In the genomic region with DNA sequence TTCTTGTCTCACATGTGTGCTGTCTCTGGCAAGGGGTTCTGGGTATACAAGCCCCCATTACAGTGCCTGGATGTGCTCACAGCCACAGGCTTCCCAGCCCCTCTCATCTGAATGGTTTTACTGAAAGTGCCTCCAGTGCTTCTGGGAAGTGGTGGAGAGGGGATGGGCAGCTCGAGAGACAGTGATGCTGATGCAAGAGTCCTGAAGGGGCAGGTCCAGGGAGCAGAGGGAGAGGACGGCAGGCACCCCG, we compare ENCODE assay signal across 23 cellular contexts.
DNase-seq lines count a peak whose midpoint lies in the region; ATAC-seq and TF ChIP-seq lines count a peak whose summit lies in the region.
"Had no signal": no experiment of that assay in that cellular context is flagged by ENCODE, and none has a peak within 500 bp of the region (broad histone marks: within the 10 kb centered on the region; RNA-seq: fewer than 3 reads in every experiment).

No MANE protein-coding gene starts in this region.

- no peak overlapping the region for H3K4me3 ChIP-seq in left ventricle myocardium inferior
- H3K4me3 ChIP-seq: dorsolateral prefrontal cortex, heart right ventricle, skin epidermis had no signal

- DNase-seq in Right ventricle myocardium superior (peak; percentile 34), left ventricle myocardium inferior (no peak), RKO (ENCODE audit: low spot score) (peak; percentile 22), erythroblast (lab: John Stamatoyannopoulos, UW) (peak; percentile 21 to 43), type B pancreatic cell (ENCODE audit: extremely low spot score, unreplicated experiment) (peak; percentile 40), DMS 273 treated with DMSO at 0.1 percent for 48 hours (lab: John Stamatoyannopoulos, UW) (no peak), NCI-H524 treated with DMSO at 0.1 percent for 48 hours (lab: John Stamatoyannopoulos, UW) (no peak)
- DNase-seq: amygdala; KBM-7; midbrain; NCI-H1436 treated with DMSO at 0.1 percent for 48 hours; NCI-H526; stimulated activated CD4-positive, alpha-beta T cell treated with anti-CD3 and anti-CD28 coated beads, Interleukin-2, amount 100 ng/mL, for 24 hours; stimulated activated naive B cell treated with anti-CD40 and anti-IgM and Interleukin-4, amounts not matched to agents 10 μg/mL and 1 μg/mL and 100 μg/mL, for 72 hours; T-helper 9 cell had no signal

- H3K27me3 Mint-ChIP-seq in type B pancreatic cell: no peaks in the 10 kb centered on the region
- H3K27me3 Mint-ChIP-seq: stimulated activated naive B cell treated with anti-CD40 and anti-IgM and Interleukin-4, amounts not matched to agents 10 μg/mL and 1 μg/mL and 100 μg/mL, for 72 hours had no signal

- peaks cover 9% of the 10 kb centered on the region for H3K4me1 ChIP-seq in left ventricle myocardium inferior

- ATAC-seq in Right ventricle myocardium superior (ENCODE audit: poor library complexity) (no peak), GM21737 (IDR thresholded peaks at IDR 0.05; ENCODE audit: unreplicated experiment) (no peak)
- ATAC-seq: activated CD4-positive, CD25-positive, alpha-beta regulatory T cell treated with anti-CD3 and anti-CD28 coated beads, Interleukin-2, amount 50 U/mL, for 24 hours; heart right ventricle; left colon had no signal

- no peak for TF ChIP-seq CTCF in left ventricle myocardium inferior (IDR thresholded peaks at IDR 0.05; ENCODE audit: borderline replicate concordance)
- TF ChIP-seq CTCF in type B pancreatic cell (conservative IDR thresholded peaks at IDR 0.05): no peak

- H3K27me3 ChIP-seq in left ventricle myocardium inferior (ENCODE audit: low read depth): no peaks in the 10 kb centered on the region
- H3K27me3 ChIP-seq: dorsolateral prefrontal cortex, heart right ventricle had no signal

- intact Hi-C loops in Right ventricle myocardium superior (cut with DNase I) (no loop called here), left ventricle myocardium inferior (cut with micrococcal nuclease) (no loop called here)

- no peak for TF ChIP-seq POLR2A in erythroblast (IDR thresholded peaks at IDR 0.05; ENCODE audit: low read length)

- H3K4me1 Mint-ChIP-seq in type B pancreatic cell (ENCODE audit: unreplicated experiment): no peaks in the 10 kb centered on the region

- H3K36me3 ChIP-seq in left ventricle myocardium inferior: peaks cover 44% of the 10 kb centered on the region

- no peak overlapping the region for H3K27ac ChIP-seq in left ventricle myocardium inferior (replicated peaks)
- H3K27ac ChIP-seq: heart right ventricle, RWPE1 had no signal

- H3K27ac Mint-ChIP-seq in type B pancreatic cell: no peak overlapping the region
- H3K27ac Mint-ChIP-seq: stimulated activated naive B cell treated with anti-CD40 and anti-IgM and Interleukin-4, amounts not matched to agents 10 μg/mL and 1 μg/mL and 100 μg/mL, for 72 hours had no signal

- no peaks in the 10 kb centered on the region for H3K9me3 Mint-ChIP-seq in type B pancreatic cell
- H3K9me3 Mint-ChIP-seq: natural killer cell had no signal

- no peak overlapping the region for H3K4me3 Mint-ChIP-seq in type B pancreatic cell
- H3K4me3 Mint-ChIP-seq: natural killer cell; stimulated activated naive B cell treated with anti-CD40 and anti-IgM and Interleukin-4, amounts not matched to agents 10 μg/mL and 1 μg/mL and 100 μg/mL, for 72 hours had no signal

- H3K36me3 Mint-ChIP-seq in type B pancreatic cell: no peaks in the 10 kb centered on the region
- H3K36me3 Mint-ChIP-seq: natural killer cell had no signal

- no peaks in the 10 kb centered on the region for H3K9me3 ChIP-seq in left ventricle myocardium inferior (replicated peaks)
- H3K9me3 ChIP-seq: heart right ventricle had no signal

Comparison
In these comparisons a context has a peak if more than half of its experiments do, and no peak if none do; other contexts are left out.
1. DNase-seq: peak in Right ventricle myocardium superior (single experiment), RKO (single experiment), erythroblast (2 of 2) and type B pancreatic cell (single experiment); none in left ventricle myocardium inferior (single experiment), DMS 273 treated with DMSO at 0.1 percent for 48 hours (single experiment) and NCI-H524 treated with DMSO at 0.1 percent for 48 hours (single experiment).